9 cellular contexts compared by ENCODE assay signal in genomic region chr19:9828551-9829063, GRCh38. TPM values are rescaled to one million over a fixed set of nuclear protein-coding genes. Genes with fewer than 3 reads are reported as not detected.
DNase-seq lines count a peak whose midpoint lies in the region; ATAC-seq and TF ChIP-seq lines count a peak whose summit lies in the region.
"Had no signal": no experiment of that assay in that cellular context is flagged by ENCODE, and none has a peak within 500 bp of the region (broad histone marks: within the 10 kb centered on the region; RNA-seq: fewer than 3 reads in every experiment).

No MANE protein-coding gene starts in this region.

- no peaks in the 10 kb centered on the region for H4K20me1 ChIP-seq in mammary epithelial cell (ENCODE audit: insufficient read depth, low read length)

- no peak for ATAC-seq in GM21619 (IDR thresholded peaks at IDR 0.05; ENCODE audit: unreplicated experiment)

- peak overlapping the region; percentile 86 for H3K4me2 ChIP-seq in mammary epithelial cell (ENCODE audit: insufficient read depth, low read depth, low read length)

- H3K27me3 ChIP-seq in ACC112 (ENCODE audit: insufficient read depth, low read length) (no peaks in the 10 kb centered on the region), mammary epithelial cell (ENCODE audit: insufficient read depth, low read length) (no peaks in the 10 kb centered on the region), mucosa of stomach (ENCODE audit: control insufficient read depth, insufficient read depth, low read length) (no peaks in the 10 kb centered on the region)

- H3K27ac ChIP-seq in ACC112 (ENCODE audit: low read depth, low read length) = no peak overlapping the region
- H3K27ac ChIP-seq in mammary epithelial cell (ENCODE audit: insufficient read depth, low read depth, low read length) = peak overlapping the region; percentile 78

- WGBS in mammary epithelial cell (ENCODE audit: low coverage, missing lambda C conversion rate) = 15% methylated on average over 10 of the region's 13 CpGs

- H3K9me3 ChIP-seq in mammary epithelial cell (replicated peaks; ENCODE audit: insufficient read depth, low read length) (no peaks in the 10 kb centered on the region), mucosa of stomach (ENCODE audit: control insufficient read depth, low read length) (no peaks in the 10 kb centered on the region)

- H3K9ac ChIP-seq in mammary epithelial cell (ENCODE audit: insufficient read depth, low read length) (peak overlapping the region; percentile 87), mucosa of stomach (ENCODE audit: low read length) (peak overlapping the region; percentile 89)

- CTCF ChIA-PET in mammary epithelial cell (lab: Charles Lee; ENCODE audit: low non-redundant PET) = no interaction called here

- H3K36me3 ChIP-seq in ACC112 (ENCODE audit: insufficient read depth, low read length) = no peaks in the 10 kb centered on the region
- H3K36me3 ChIP-seq in mammary epithelial cell (ENCODE audit: insufficient read depth, low read length) = peaks cover 4% of the 10 kb centered on the region
- no peaks in the 10 kb centered on the region for H3K36me3 ChIP-seq in mucosa of stomach (ENCODE audit: control insufficient read depth, insufficient read depth, low read length)

- peak overlapping the region; percentile 99 for H3K4me3 ChIP-seq in ACC112 (ENCODE audit: low read depth, low read length)
- peak overlapping the region; percentile 96 to 99 (median 98) for H3K4me3 ChIP-seq in mammary epithelial cell (replicated peaks in 1 of 3; ENCODE audit: insufficient read depth in 1 of 3, low read depth in 2 of 3, low read length in 3 of 3)
- H3K4me3 ChIP-seq in mucosa of stomach (ENCODE audit: low read length) = peak overlapping the region; percentile 97

- intact Hi-C loops in mammary epithelial cell (cut with micrococcal nuclease) = no loop called here

- peaks cover 34% of the 10 kb centered on the region for H3K79me2 ChIP-seq in ACC112 (ENCODE audit: control insufficient read depth, insufficient read depth, low read length, unreplicated experiment)
- H3K79me2 ChIP-seq in mammary epithelial cell (ENCODE audit: insufficient read depth, low read length) = peaks cover 67% of the 10 kb centered on the region

- DNase-seq in KBM-7 = peak; percentile 24
- DNase-seq in mammary epithelial cell = no peak
- no peak for DNase-seq in A172 (ENCODE audit: low spot score)
- no peak for DNase-seq in SKM-1 (lab: John Stamatoyannopoulos, UW; ENCODE audit: unreplicated experiment)
- no peak for DNase-seq in NCI-H2227 treated with DMSO at 0.1 percent for 48 hours (lab: John Stamatoyannopoulos, UW)
- DNase-seq: retina had no signal

- H2AFZ ChIP-seq in ACC112 (ENCODE audit: low read length, unreplicated experiment) = no peak overlapping the region
- peak overlapping the region; percentile 95 for H2AFZ ChIP-seq in mammary epithelial cell (ENCODE audit: low read depth, low read length)

- TF ChIP-seq CTCF in mammary epithelial cell (conservative IDR thresholded peaks at IDR 0.05 in 1 of 2, IDR thresholded peaks at IDR 0.05 in 1 of 2; ENCODE audit: extremely low read depth in 1 of 2, insufficient read depth in 1 of 2, low read depth in 1 of 2, low read length in 2 of 2) = no peak

- H3K4me1 ChIP-seq in ACC112 (ENCODE audit: control insufficient read depth, insufficient read depth, low read length, unreplicated experiment) (peaks cover 3% of the 10 kb centered on the region), mammary epithelial cell (ENCODE audit: insufficient read depth, low read length) (peaks cover 5% of the 10 kb centered on the region), mucosa of stomach (ENCODE audit: control insufficient read depth, insufficient read depth, low read length) (peaks cover 6% of the 10 kb centered on the region)

- in situ Hi-C loops in KBM-7 (cut with MboI; ENCODE audit: low pct_unique_long_range_greater_than_20kb, low sequenced_read_pairs) = no loop called here
- in situ Hi-C loops in mammary epithelial cell (cut with MboI; ENCODE audit: low sequenced_read_pairs in 2 of 2) = no loop called here

- dilution Hi-C loops in mammary epithelial cell (cut with HindIII; ENCODE audit: low sequenced_read_pairs) = no loop called here

- TSS peak; percentile 59 for BruUV-seq in mammary epithelial cell (replicated peaks; lab: Mats Ljungman, UMichigan)

RNA-seq across cellular contexts. Expression of gene UBL5, which starts 0.9 kb away (rescaled TPM):
- 100 to 1,000 TPM; 125 to 305 TPM for total RNA-seq in mammary epithelial cell
- 819 TPM for polyA plus RNA-seq in mammary epithelial cell
- polyA minus RNA-seq in mammary epithelial cell = 55.2 TPM
- 506 and 560 TPM in 2 replicates for total RNA-seq in A172 (2014; rRNA removed; shearing (Covaris generic))

RNA-seq across cellular contexts. Expression of gene PIN1, which starts 6.5 kb away (rescaled TPM):
- 10 to 100 TPM; 50.3 to 77.4 TPM for total RNA-seq in mammary epithelial cell
- 74.0 TPM for polyA plus RNA-seq in mammary epithelial cell
- polyA minus RNA-seq in mammary epithelial cell = 23.3 TPM
- 231 and 232 TPM in 2 replicates for total RNA-seq in A172 (2014; rRNA removed; shearing (Covaris generic))

RNA-seq across cellular contexts. Expression of gene FBXL12, which starts 9.7 kb away (rescaled TPM):
- 10 to 100 TPM; 16.3 to 28.3 TPM for total RNA-seq in mammary epithelial cell
- 17.4 TPM for polyA plus RNA-seq in mammary epithelial cell
- 16.2 TPM for polyA minus RNA-seq in mammary epithelial cell
- total RNA-seq in A172 (2014; rRNA removed; shearing (Covaris generic)) = 17.3 and 18.1 TPM in 2 replicates
